ENCODE assay signal across 8 cellular contexts in genomic region chr3:33218446-33219174, GRCh38. TPM values are rescaled to one million over a fixed set of nuclear protein-coding genes. Genes with fewer than 3 reads are reported as not detected.
DNase-seq lines count a peak whose midpoint lies in the region; ATAC-seq, FAIRE-seq and TF ChIP-seq lines count a peak whose summit lies in the region.

Gene SUSD5, minus strand, starts transcription at chr3:33218810. Its CDS starts 13 bp downstream, at chr3:33218797.

- H3K4ac ChIP-seq in H1 (replicated peaks; ENCODE audit: insufficient read length, low read depth, low read length), result no peak within 1 kb of the TSS

- TF ChIP-seq CTCF in H1 (IDR thresholded peaks at IDR 0.05; ENCODE audit: control extremely low read depth in 1 of 3, insufficient read depth in 1 of 3, low read depth in 1 of 3, low read length in 3 of 3), result no peak

- H2BK120ac ChIP-seq in H1 (replicated peaks; ENCODE audit: low read depth, low read length), result no peak within 1 kb of the TSS

- no peak for FAIRE-seq in H1 (lab: Jason Lieb, UNC)

- peak within 1 kb of the TSS; percentile 87 for H2AFZ ChIP-seq in H1 (ENCODE audit: low read length)

- WGBS in H1 (ENCODE audit: extremely low coverage in 1 of 2, insufficient coverage in 1 of 2, insufficient read length in 1 of 2, insufficient replicate concordance in 2 of 2, low coverage in 1 of 2, low lambda C conversion rate in 2 of 2, missing lambda C conversion rate in 1 of 2), 2 experiments, result 1% methylated on average over 49 of the region's 90 CpGs; no CpG with 5 or more reads in 1 of the 2 experiments

- ATAC-seq in GM18858 (IDR thresholded peaks at IDR 0.05; ENCODE audit: unreplicated experiment), result no peak
- no peak for ATAC-seq in GM21717 (IDR thresholded peaks at IDR 0.05; ENCODE audit: unreplicated experiment)

- CTCF ChIA-PET in H1 (lab: Charles Lee; ENCODE audit: partially characterized antibody), result interaction anchor here (2.0 to 2.2 kb wide), 2 partner anchors 87 to 154 kb away, joined by 8 to 10 read pairs; no protein-coding TSS in a partner anchor

- H4K91ac ChIP-seq in H1 (replicated peaks; ENCODE audit: insufficient read length, low read length), result no peak within 1 kb of the TSS

- no peak within 1 kb of the TSS for H3K14ac ChIP-seq in H1 (ENCODE audit: insufficient read length)

- H4K8ac ChIP-seq in H1 (ENCODE audit: extremely low read depth, insufficient read depth, low read length), result no peak within 1 kb of the TSS

- no peak within 1 kb of the TSS for H3K27ac ChIP-seq in H1 (ENCODE audit: low read depth, low read length)
- H3K27ac ChIP-seq in muscle layer of colon (ENCODE audit: low read depth, low read length), result no peak within 1 kb of the TSS

- no peak within 1 kb of the TSS for H3K56ac ChIP-seq in H1 (replicated peaks; ENCODE audit: insufficient read length, low read depth, low read length)

- no peaks in the 10 kb centered on the region for H3K79me2 ChIP-seq in H1 (ENCODE audit: control insufficient read depth in 1 of 2, insufficient read depth in 2 of 2, low read length in 2 of 2)

- no peak within 1 kb of the TSS for H2AK5ac ChIP-seq in H1 (ENCODE audit: low read depth, low read length)

- no peak within 1 kb of the TSS for H2BK12ac ChIP-seq in H1 (ENCODE audit: low read depth, low read length)

- POLR2A ChIA-PET in H1 (lab: Charles Lee; ENCODE audit: partially characterized antibody), result interaction anchor here (0.6 to 1.6 kb wide), 2 partner anchors 123 to 455 kb away, joined by 3 read pairs; no protein-coding TSS in a partner anchor

- peak within 1 kb of the TSS in 1 of 4 experiments; percentile 57; a peak in 1 of 7 replicates for H3K9ac ChIP-seq in H1 (replicated peaks in 1 of 4; ENCODE audit: extremely low read depth in 1 of 4, low read depth in 3 of 4, low read length in 3 of 4)
- no peak within 1 kb of the TSS for H3K9ac ChIP-seq in muscle layer of colon (ENCODE audit: low read length)

- no peak within 1 kb of the TSS for H3K23ac ChIP-seq in H1 (ENCODE audit: insufficient read length)

- peak within 1 kb of the TSS; percentile 67 to 80 for H3K4me2 ChIP-seq in H1 (ENCODE audit: insufficient read depth in 1 of 2, low read depth in 2 of 2, low read length in 2 of 2)

- no peak within 1 kb of the TSS for H3K18ac ChIP-seq in H1 (ENCODE audit: extremely low read depth, low read length)

- H3K4me3 ChIP-seq in H1 (ENCODE audit: extremely low read depth in 1 of 4, insufficient read depth in 2 of 4, low read depth in 3 of 4, low read length in 4 of 4) (peak within 1 kb of the TSS; percentile 43 to 67 (median 56)), muscle layer of colon (ENCODE audit: low read depth in 1 of 2, low read length in 2 of 2) (peak within 1 kb of the TSS; percentile 21 to 38)

- TF ChIP-seq POLR2A in H1 (IDR thresholded peaks at IDR 0.05; ENCODE audit: control extremely low read depth in 1 of 2, low read depth in 2 of 2, low read length in 2 of 2), result no peak

- H3K4me1 ChIP-seq in H1 (replicated peaks in 1 of 4; ENCODE audit: control insufficient read depth in 3 of 4, insufficient read depth in 4 of 4, low read length in 3 of 4) (peaks cover 0 to 5% (median 1%) of the 10 kb centered on the region in 4 experiments; a peak in 3 of 7 replicates), muscle layer of colon (ENCODE audit: insufficient read depth, low read length) (peaks cover 3% of the 10 kb centered on the region)

- DNase-seq in COR-L47 (lab: John Stamatoyannopoulos, UW), result peak; percentile 3
- DNase-seq in NCI-H1105 (lab: John Stamatoyannopoulos, UW), result peak; percentile 13
- DNase-seq in H1 (ENCODE audit: low read depth in 1 of 2, low spot score in 2 of 2), result peak; percentile 15 to 80
- no peak for DNase-seq in HuH-7 (ENCODE audit: low spot score)
- DNase-seq in NOMO-1 (lab: John Stamatoyannopoulos, UW; ENCODE audit: unreplicated experiment in 2 of 2), result no peak

- H2BK5ac ChIP-seq in H1 (ENCODE audit: low read depth, low read length), result no peak within 1 kb of the TSS

- peaks cover 13 to 48% (median 29%) of the 10 kb centered on the region in 4 experiments for H3K27me3 ChIP-seq in H1 (replicated peaks in 1 of 4; ENCODE audit: control insufficient read depth in 3 of 4, extremely low read depth in 1 of 4, insufficient read depth in 3 of 4, low read length in 3 of 4)
- peaks cover 12 to 19% of the 10 kb centered on the region in 2 donors for H3K27me3 ChIP-seq in muscle layer of colon (ENCODE audit: control insufficient read depth in 1 of 2, insufficient read depth in 2 of 2, low read length in 2 of 2)

- no peak within 1 kb of the TSS for H4K5ac ChIP-seq in H1 (ENCODE audit: insufficient read length, low read depth, low read length)

- no peak for TF ChIP-seq EP300 in H1 (IDR thresholded peaks at IDR 0.05; ENCODE audit: borderline replicate concordance in 1 of 2, low read depth in 2 of 2, low read length in 2 of 2)

- no peak for TF ChIP-seq RAD21 in H1 (IDR thresholded peaks at IDR 0.05 in 1 of 2, conservative IDR thresholded peaks at IDR 0.05 in 1 of 2; ENCODE audit: low read depth in 2 of 2, low read length in 2 of 2)

- H2BK15ac ChIP-seq in H1 (ENCODE audit: low read length), result no peak within 1 kb of the TSS

- H3K36me3 ChIP-seq in H1 (ENCODE audit: control insufficient read depth in 2 of 4, insufficient read depth in 4 of 4, low read length in 3 of 4), result no peaks in the 10 kb centered on the region
- no peaks in the 10 kb centered on the region for H3K36me3 ChIP-seq in muscle layer of colon (ENCODE audit: insufficient read depth, low read length)

- H3K23me2 ChIP-seq in H1 (ENCODE audit: low read depth, low read length), result peaks cover 7% of the 10 kb centered on the region; the same call in 1 of the 2 replicates

- no peak within 1 kb of the TSS for H2BK20ac ChIP-seq in H1 (ENCODE audit: low read length)

- no peaks in the 10 kb centered on the region for H3K79me1 ChIP-seq in H1 (ENCODE audit: low read depth, low read length)

- H4K20me1 ChIP-seq in H1 (replicated peaks in 1 of 2; ENCODE audit: control insufficient read depth in 1 of 2, insufficient read depth in 2 of 2, low read length in 2 of 2), result no peaks in the 10 kb centered on the region

- no peaks in the 10 kb centered on the region for H3K9me3 ChIP-seq in H1 (ENCODE audit: insufficient read depth in 2 of 2, low read depth in 1 of 2, low read length in 1 of 2)
- no peaks in the 10 kb centered on the region for H3K9me3 ChIP-seq in muscle layer of colon (ENCODE audit: low read length)

TF ChIP-seq in H1, 55 proteins besides CTCF, POLR2A, EP300 and RAD21:
- TF ChIP-seq NANOG (IDR thresholded peaks at IDR 0.05; ENCODE audit: insufficient read depth, low read depth, low read length, poor library complexity, severe bottlenecking), result no peak
- TF ChIP-seq, protein P1, sequence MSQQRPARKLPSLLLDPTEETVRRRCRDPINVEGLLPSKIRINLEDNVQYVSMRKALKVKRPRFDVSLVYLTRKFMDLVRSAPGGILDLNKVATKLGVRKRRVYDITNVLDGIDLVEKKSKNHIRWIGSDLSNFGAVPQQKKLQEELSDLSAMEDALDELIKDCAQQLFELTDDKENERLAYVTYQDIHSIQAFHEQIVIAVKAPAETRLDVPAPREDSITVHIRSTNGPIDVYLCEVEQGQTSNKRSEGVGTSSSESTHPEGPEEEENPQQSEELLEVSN (IDR thresholded peaks at IDR 0.05), result peak; percentile 82
- no peak for TF ChIP-seq NRF1 (IDR thresholded peaks at IDR 0.05; ENCODE audit: low read depth, low read length)
- TF ChIP-seq FOSL1 (IDR thresholded peaks at IDR 0.05; ENCODE audit: insufficient read depth, low read depth, low read length), result no peak
- TF ChIP-seq ASH2L (IDR thresholded peaks at IDR 0.05; ENCODE audit: low read length), result peak; percentile 62
- peak; percentile 78 for TF ChIP-seq RBBP5 (IDR thresholded peaks at IDR 0.05; ENCODE audit: borderline replicate concordance, low read depth, low read length)
- TF ChIP-seq TAF1 (IDR thresholded peaks at IDR 0.05; ENCODE audit: low read depth, low read length), result peak; percentile 38; the same call in 1 of the 2 replicates
- TF ChIP-seq TBP (IDR thresholded peaks at IDR 0.05; ENCODE audit: low read depth, low read length), result peak; percentile 38; the same call in 1 of the 2 replicates
- TF ChIP-seq SP4 (IDR thresholded peaks at IDR 0.05; ENCODE audit: low read length), result 0 out of 2 replicates have a peak, but pooled peaks have one; percentile 19
- TF ChIP-seq TAF7 (optimal IDR thresholded peaks at IDR 0.05; ENCODE audit: borderline replicate concordance, low read depth, low read length), result peak; percentile 47
- TF ChIP-seq KDM4A (IDR thresholded peaks at IDR 0.05; ENCODE audit: low read depth, low read length, severe bottlenecking), result peak; percentile 90
- peak; percentile 27 for TF ChIP-seq EZH2 (IDR thresholded peaks at IDR 0.05; ENCODE audit: low read depth, low read length, severe bottlenecking)
- 0 out of 2 replicates have a peak, but pooled peaks have one; percentile 12 for TF ChIP-seq MAX (IDR thresholded peaks at IDR 0.05)

RNA-seq across cellular contexts. Expression of gene SUSD5, which starts in this region (rescaled TPM):
- 3.3 and 3.9 TPM in 2 replicates for total RNA-seq in H1 (2021; fragmentation: NEBNext Ultra II Directional; extraction: Animal tissue kit (Norgen Biotek cat#: 25700))
- 0.92 and 1.5 TPM in 2 replicates for polyA plus RNA-seq in H1 (2011; rRNA removed)
- 1.0 TPM for polyA plus RNA-seq in H1 (2011; cell fraction: cytosol; rRNA removed)
- polyA plus RNA-seq in H1 (2011; cell fraction: nucleus; rRNA removed), result 1.1 TPM
- polyA plus RNA-seq in H1 (2012, experiment 1 of 2), result 2.2 to 3.1 TPM (median 2.3 TPM) in 4 replicates
- polyA plus RNA-seq in H1 (2012, experiment 2 of 2), result 0.72 TPM
- polyA plus RNA-seq in H1 (2013, experiment 1 of 2), result 4.2 TPM
- 4.4 TPM for polyA plus RNA-seq in H1 (2013, experiment 2 of 2)
- 1.8 and 2.1 TPM in 2 replicates for polyA minus RNA-seq in H1 (2011; rRNA and poly(A)+ RNA removed)
- polyA minus RNA-seq in H1 (2011; cell fraction: cytosol; rRNA and poly(A)+ RNA removed), result 2.5 TPM
- polyA minus RNA-seq in H1 (2011; cell fraction: nucleus; rRNA and poly(A)+ RNA removed), result 2.0 TPM

Comparison
In these comparisons a context has a peak if more than half of its experiments do, and no peak if none do; other contexts are left out.
1. DNase-seq: peak in COR-L47 (single experiment), NCI-H1105 (single experiment) and H1 (2 of 2); none in HuH-7 (single experiment) and NOMO-1 (0 of 2).